Comparison of ENCODE assay signal across 25 cellular contexts in genomic region chr2:217168396-217168795, GRCh38.
DNase-seq lines count a peak whose midpoint lies in the region; ATAC-seq and TF ChIP-seq lines count a peak whose summit lies in the region.
"Had no signal": no experiment of that assay in that cellular context is flagged by ENCODE, and none has a peak within 500 bp of the region (broad histone marks: within the 10 kb centered on the region; RNA-seq: fewer than 3 reads in every experiment).

No MANE protein-coding gene starts in this region.

- H3K4me3 Mint-ChIP-seq in nephron, result no peak overlapping the region
- H3K4me3 Mint-ChIP-seq: CD8-positive, alpha-beta memory T cell had no signal

- no peaks in the 10 kb centered on the region for H3K36me3 Mint-ChIP-seq in nephron (ENCODE audit: low read depth)
- H3K36me3 Mint-ChIP-seq: CD14-positive monocyte; CD8-positive, alpha-beta memory T cell had no signal

- H3K27ac Mint-ChIP-seq in nephron, result peak overlapping the region in 2 of 3 experiments; percentile 14 to 42
- H3K27ac Mint-ChIP-seq: CD14-positive monocyte; CD8-positive, alpha-beta memory T cell had no signal

- H3K4me1 Mint-ChIP-seq in nephron, result peaks cover 36% of the 10 kb centered on the region
- H3K4me1 Mint-ChIP-seq: CD14-positive monocyte; CD8-positive, alpha-beta memory T cell had no signal

- H3K27me3 ChIP-seq in H7 (ENCODE audit: control insufficient read depth, insufficient read depth, low read length), result no peaks in the 10 kb centered on the region
- H3K27me3 ChIP-seq: BE2C, SJSA1 had no signal

- H3K9me3 Mint-ChIP-seq in nephron, result peaks cover 20% of the 10 kb centered on the region

- ATAC-seq in HG03175 (IDR thresholded peaks at IDR 0.05; ENCODE audit: unreplicated experiment), result no peak
- ATAC-seq: GM12878 had no signal

- DNase-seq in DMS79 treated with DMSO at 0.1 percent for 48 hours (lab: John Stamatoyannopoulos, UW), result peak; percentile 48
- DNase-seq in DMS79 (lab: John Stamatoyannopoulos, UW), result no peak
- peak; percentile 28 for DNase-seq in cerebellum (ENCODE audit: low spot score)
- DNase-seq in H7, result no peak
- no peak for DNase-seq in cardiac septum (ENCODE audit: low spot score)
- DNase-seq: 8988T; ACHN; BE2C; CD8-positive, alpha-beta memory T cell; GDM1; GOT3; HCEC 1CT; KG1; MM.1S; NCI-H187; NCI-H2081 treated with DMSO at 0.1 percent for 48 hours; NCI-H526; NCI-H82; Right ventricle myocardium superior; RPMI8226 had no signal

- no peaks in the 10 kb centered on the region for H3K36me3 ChIP-seq in H7 (replicated peaks; ENCODE audit: control insufficient read depth, insufficient read depth, low read length)
- H3K36me3 ChIP-seq: BE2C, SJSA1 had no signal

- intact Hi-C loops in cardiac septum (cut with DNase I), result loop anchor here (5.0 to 10.0 kb wide), 4 partner anchors 344 to 486 kb away; partner anchors contain the start of gene IGFBP5

- TF ChIP-seq CTCF in nephron (IDR thresholded peaks at IDR 0.05; ENCODE audit: unreplicated experiment in 3 of 3), result no peak

- H3K27me3 Mint-ChIP-seq in nephron (ENCODE audit: low read depth), result no peaks in the 10 kb centered on the region

- no peak overlapping the region for H3K4me3 ChIP-seq in H7 (ENCODE audit: insufficient read depth, low read depth, low read length)
- H3K4me3 ChIP-seq: GM12878, SJSA1 had no signal

Comparison
In these comparisons a context has a peak if more than half of its experiments do, and no peak if none do; other contexts are left out.
1. DNase-seq: peak in DMS79 treated with DMSO at 0.1 percent for 48 hours (single experiment) and cerebellum (single experiment); none in DMS79 (single experiment), H7 (single experiment) and cardiac septum (single experiment).